ENCODE assay signal across 1 cellular context in the genomic region with DNA sequence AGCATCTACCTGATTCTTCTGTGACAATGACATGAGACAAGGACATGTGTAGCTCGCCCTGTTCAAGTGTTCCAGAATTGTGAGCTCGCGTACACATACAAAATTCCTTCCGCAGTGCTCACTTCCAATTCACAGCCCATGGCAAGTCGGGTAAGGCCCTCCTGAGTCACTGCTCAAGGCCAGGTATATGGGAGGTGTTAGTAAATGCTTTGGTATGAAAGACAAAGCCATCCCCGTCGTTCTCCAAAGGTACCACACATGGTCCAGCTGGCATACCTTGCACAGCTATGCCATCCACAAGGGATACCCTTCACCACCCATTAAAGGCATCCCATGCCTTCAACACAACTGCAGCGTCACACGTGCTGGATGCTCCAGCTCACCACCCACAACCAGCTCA.
TF ChIP-seq lines count a peak whose summit lies in the region.

No MANE protein-coding gene starts in this region.

TF ChIP-seq in WTC11, 78 proteins besides CTCF, POLR2A, EP300 and RAD21 (continued from another document):
- TF ChIP-seq, protein P1, sequence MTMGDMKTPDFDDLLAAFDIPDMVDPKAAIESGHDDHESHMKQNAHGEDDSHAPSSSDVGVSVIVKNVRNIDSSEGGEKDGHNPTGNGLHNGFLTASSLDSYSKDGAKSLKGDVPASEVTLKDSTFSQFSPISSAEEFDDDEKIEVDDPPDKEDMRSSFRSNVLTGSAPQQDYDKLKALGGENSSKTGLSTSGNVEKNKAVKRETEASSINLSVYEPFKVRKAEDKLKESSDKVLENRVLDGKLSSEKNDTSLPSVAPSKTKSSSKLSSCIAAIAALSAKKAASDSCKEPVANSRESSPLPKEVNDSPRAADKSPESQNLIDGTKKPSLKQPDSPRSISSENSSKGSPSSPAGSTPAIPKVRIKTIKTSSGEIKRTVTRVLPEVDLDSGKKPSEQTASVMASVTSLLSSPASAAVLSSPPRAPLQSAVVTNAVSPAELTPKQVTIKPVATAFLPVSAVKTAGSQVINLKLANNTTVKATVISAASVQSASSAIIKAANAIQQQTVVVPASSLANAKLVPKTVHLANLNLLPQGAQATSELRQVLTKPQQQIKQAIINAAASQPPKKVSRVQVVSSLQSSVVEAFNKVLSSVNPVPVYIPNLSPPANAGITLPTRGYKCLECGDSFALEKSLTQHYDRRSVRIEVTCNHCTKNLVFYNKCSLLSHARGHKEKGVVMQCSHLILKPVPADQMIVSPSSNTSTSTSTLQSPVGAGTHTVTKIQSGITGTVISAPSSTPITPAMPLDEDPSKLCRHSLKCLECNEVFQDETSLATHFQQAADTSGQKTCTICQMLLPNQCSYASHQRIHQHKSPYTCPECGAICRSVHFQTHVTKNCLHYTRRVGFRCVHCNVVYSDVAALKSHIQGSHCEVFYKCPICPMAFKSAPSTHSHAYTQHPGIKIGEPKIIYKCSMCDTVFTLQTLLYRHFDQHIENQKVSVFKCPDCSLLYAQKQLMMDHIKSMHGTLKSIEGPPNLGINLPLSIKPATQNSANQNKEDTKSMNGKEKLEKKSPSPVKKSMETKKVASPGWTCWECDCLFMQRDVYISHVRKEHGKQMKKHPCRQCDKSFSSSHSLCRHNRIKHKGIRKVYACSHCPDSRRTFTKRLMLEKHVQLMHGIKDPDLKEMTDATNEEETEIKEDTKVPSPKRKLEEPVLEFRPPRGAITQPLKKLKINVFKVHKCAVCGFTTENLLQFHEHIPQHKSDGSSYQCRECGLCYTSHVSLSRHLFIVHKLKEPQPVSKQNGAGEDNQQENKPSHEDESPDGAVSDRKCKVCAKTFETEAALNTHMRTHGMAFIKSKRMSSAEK (CRISPR knock-in tag; IDR thresholded peaks at IDR 0.05; ENCODE audit: borderline replicate concordance), result no peak
- no peak for TF ChIP-seq CBFB (CRISPR knock-in tag; IDR thresholded peaks at IDR 0.05; ENCODE audit: low read depth)
- no peak for TF ChIP-seq TP53 (CRISPR knock-in tag; IDR thresholded peaks at IDR 0.05)
- no peak for TF ChIP-seq ZNF263 (CRISPR knock-in tag; IDR thresholded peaks at IDR 0.05; ENCODE audit: low read depth)
- TF ChIP-seq, protein P2, sequence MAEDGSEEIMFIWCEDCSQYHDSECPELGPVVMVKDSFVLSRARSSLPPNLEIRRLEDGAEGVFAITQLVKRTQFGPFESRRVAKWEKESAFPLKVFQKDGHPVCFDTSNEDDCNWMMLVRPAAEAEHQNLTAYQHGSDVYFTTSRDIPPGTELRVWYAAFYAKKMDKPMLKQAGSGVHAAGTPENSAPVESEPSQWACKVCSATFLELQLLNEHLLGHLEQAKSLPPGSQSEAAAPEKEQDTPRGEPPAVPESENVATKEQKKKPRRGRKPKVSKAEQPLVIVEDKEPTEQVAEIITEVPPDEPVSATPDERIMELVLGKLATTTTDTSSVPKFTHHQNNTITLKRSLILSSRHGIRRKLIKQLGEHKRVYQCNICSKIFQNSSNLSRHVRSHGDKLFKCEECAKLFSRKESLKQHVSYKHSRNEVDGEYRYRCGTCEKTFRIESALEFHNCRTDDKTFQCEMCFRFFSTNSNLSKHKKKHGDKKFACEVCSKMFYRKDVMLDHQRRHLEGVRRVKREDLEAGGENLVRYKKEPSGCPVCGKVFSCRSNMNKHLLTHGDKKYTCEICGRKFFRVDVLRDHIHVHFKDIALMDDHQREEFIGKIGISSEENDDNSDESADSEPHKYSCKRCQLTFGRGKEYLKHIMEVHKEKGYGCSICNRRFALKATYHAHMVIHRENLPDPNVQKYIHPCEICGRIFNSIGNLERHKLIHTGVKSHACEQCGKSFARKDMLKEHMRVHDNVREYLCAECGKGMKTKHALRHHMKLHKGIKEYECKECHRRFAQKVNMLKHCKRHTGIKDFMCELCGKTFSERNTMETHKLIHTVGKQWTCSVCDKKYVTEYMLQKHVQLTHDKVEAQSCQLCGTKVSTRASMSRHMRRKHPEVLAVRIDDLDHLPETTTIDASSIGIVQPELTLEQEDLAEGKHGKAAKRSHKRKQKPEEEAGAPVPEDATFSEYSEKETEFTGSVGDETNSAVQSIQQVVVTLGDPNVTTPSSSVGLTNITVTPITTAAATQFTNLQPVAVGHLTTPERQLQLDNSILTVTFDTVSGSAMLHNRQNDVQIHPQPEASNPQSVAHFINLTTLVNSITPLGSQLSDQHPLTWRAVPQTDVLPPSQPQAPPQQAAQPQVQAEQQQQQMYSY (CRISPR knock-in tag; IDR thresholded peaks at IDR 0.05), result no peak
- no peak for TF ChIP-seq SMAD4 (CRISPR knock-in tag; IDR thresholded peaks at IDR 0.05)
- TF ChIP-seq, protein P3, sequence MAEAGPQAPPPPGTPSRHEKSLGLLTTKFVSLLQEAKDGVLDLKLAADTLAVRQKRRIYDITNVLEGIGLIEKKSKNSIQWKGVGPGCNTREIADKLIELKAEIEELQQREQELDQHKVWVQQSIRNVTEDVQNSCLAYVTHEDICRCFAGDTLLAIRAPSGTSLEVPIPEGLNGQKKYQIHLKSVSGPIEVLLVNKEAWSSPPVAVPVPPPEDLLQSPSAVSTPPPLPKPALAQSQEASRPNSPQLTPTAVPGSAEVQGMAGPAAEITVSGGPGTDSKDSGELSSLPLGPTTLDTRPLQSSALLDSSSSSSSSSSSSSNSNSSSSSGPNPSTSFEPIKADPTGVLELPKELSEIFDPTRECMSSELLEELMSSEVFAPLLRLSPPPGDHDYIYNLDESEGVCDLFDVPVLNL (CRISPR knock-in tag; IDR thresholded peaks at IDR 0.05; ENCODE audit: borderline replicate concordance, low read depth), result no peak
- TF ChIP-seq, protein P4, sequence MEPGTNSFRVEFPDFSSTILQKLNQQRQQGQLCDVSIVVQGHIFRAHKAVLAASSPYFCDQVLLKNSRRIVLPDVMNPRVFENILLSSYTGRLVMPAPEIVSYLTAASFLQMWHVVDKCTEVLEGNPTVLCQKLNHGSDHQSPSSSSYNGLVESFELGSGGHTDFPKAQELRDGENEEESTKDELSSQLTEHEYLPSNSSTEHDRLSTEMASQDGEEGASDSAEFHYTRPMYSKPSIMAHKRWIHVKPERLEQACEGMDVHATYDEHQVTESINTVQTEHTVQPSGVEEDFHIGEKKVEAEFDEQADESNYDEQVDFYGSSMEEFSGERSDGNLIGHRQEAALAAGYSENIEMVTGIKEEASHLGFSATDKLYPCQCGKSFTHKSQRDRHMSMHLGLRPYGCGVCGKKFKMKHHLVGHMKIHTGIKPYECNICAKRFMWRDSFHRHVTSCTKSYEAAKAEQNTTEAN (CRISPR knock-in tag; IDR thresholded peaks at IDR 0.05), result no peak
- TF ChIP-seq, protein P5, sequence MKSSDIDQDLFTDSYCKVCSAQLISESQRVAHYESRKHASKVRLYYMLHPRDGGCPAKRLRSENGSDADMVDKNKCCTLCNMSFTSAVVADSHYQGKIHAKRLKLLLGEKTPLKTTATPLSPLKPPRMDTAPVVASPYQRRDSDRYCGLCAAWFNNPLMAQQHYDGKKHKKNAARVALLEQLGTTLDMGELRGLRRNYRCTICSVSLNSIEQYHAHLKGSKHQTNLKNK (CRISPR knock-in tag; IDR thresholded peaks at IDR 0.05), result no peak
- no peak for TF ChIP-seq KAT7 (CRISPR knock-in tag; IDR thresholded peaks at IDR 0.05; ENCODE audit: borderline replicate concordance)
